19 cellular contexts compared by ENCODE assay signal in the genomic region with DNA sequence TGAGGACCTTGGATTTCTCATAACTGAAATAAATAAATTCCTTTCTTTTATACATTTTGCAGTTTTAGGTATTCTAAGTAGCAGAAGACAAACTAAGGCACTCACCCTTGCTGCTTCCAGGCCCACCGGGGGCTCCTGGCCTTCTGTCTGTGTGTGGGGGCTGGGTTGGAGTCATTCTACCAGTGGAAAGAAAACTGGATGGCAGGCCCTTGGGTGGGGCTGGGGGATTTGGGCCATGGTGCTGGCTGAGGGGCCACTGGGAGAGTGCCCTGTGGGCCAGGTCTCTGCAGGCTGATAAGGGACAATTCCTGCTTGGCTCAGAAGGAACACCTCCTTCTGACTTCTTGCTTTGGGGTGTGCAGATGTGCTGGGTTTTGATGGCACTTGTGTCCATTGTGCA. TPM values are rescaled to one million over a fixed set of nuclear protein-coding genes. Genes with fewer than 3 reads are reported as not detected.
A peak's percentile ranks its signal among the peaks of the same experiment; 100 is the strongest.
DNase-seq lines count a peak whose midpoint lies in the region; ATAC-seq and TF ChIP-seq lines count a peak whose summit lies in the region.
"Had no signal": no experiment of that assay in that cellular context is flagged by ENCODE, and none has a peak within 500 bp of the region (broad histone marks: within the 10 kb centered on the region; RNA-seq: fewer than 3 reads in every experiment).

No MANE protein-coding gene starts in this region.

- H3T11ph ChIP-seq in H9 (ENCODE audit: low read length), result no peak overlapping the region

- H3K4me1 ChIP-seq in H9 (ENCODE audit: insufficient read depth, low read length) (no peaks in the 10 kb centered on the region), testis (no peaks in the 10 kb centered on the region), hepatocyte (ENCODE audit: insufficient read depth) (peaks cover 6% of the 10 kb centered on the region), stomach (no peaks in the 10 kb centered on the region)
- H3K4me1 ChIP-seq: BLaER1 had no signal

- ATAC-seq in HG02763 (IDR thresholded peaks at IDR 0.05; ENCODE audit: unreplicated experiment), result no peak
- ATAC-seq: CD8-positive, alpha-beta T cell had no signal

- H3K27ac Mint-ChIP-seq in H9, result no peak overlapping the region
- H3K27ac Mint-ChIP-seq: CD8-positive, alpha-beta T cell had no signal

- H2BK120ac ChIP-seq in H9 (ENCODE audit: low read depth, low read length, poor library complexity, severe bottlenecking), result no peak overlapping the region

- H2BK12ac ChIP-seq in H9 (ENCODE audit: insufficient read length, low read depth, low read length), result no peak overlapping the region

- no peak overlapping the region for H3K23ac ChIP-seq in H9 (ENCODE audit: insufficient read length, low read depth, low read length)

- H3K27me3 Mint-ChIP-seq in H9 (ENCODE audit: low read depth), result peaks cover 7% of the 10 kb centered on the region

- no peaks in the 10 kb centered on the region for H3K9me2 ChIP-seq in hepatocyte (replicated peaks; ENCODE audit: insufficient read depth)

- H3K4ac ChIP-seq in H9 (ENCODE audit: low read depth, low read length), result no peak overlapping the region

- WGBS in H9 (ENCODE audit: extremely low coverage, insufficient read length, low lambda C conversion rate), result no CpG with 5 or more reads among the region's 1 CpG
- 64 to 84% methylated on average over 1 of the region's 1 CpG for WGBS in testis, 2 donors
- 100% methylated on average over 1 of the region's 1 CpG for WGBS in hepatocyte (ENCODE audit: low lambda C conversion rate, missing lambda C conversion rate)
- WGBS in stomach, 5 donors, result 56 to 89% (median 80%) methylated on average over 1 of the region's 1 CpG

- no peak overlapping the region for H2AK5ac ChIP-seq in H9 (ENCODE audit: insufficient read length, low read length)

- H4K8ac ChIP-seq in H9 (replicated peaks; ENCODE audit: insufficient read length, low read depth, low read length), result no peak overlapping the region

- H3K4me1 Mint-ChIP-seq in H9, result 0 out of 4 replicates have a peak, but pooled peaks cover 0 to 3% of the 10 kb centered on the region in 2 experiments

- H3K36me3 Mint-ChIP-seq in H9 (ENCODE audit: insufficient read depth in 1 of 3, low read depth in 3 of 3), result no peaks in the 10 kb centered on the region
- H3K36me3 Mint-ChIP-seq: CD8-positive, alpha-beta T cell had no signal

- intact Hi-C loops in testis (cut with DNase I; ENCODE audit: low total_unique reads) (no loop called here), stomach (cut with DNase I; ENCODE audit: low total_unique reads) (no loop called here)

- H2AFZ ChIP-seq in H9 (ENCODE audit: low read length) (no peak overlapping the region), hepatocyte (no peak overlapping the region)

- H3K79me2 ChIP-seq in H9 (ENCODE audit: insufficient read depth, low read length) (no peaks in the 10 kb centered on the region), hepatocyte (no peaks in the 10 kb centered on the region)

- no peak overlapping the region for H3K4me3 Mint-ChIP-seq in H9
- H3K4me3 Mint-ChIP-seq: CD8-positive, alpha-beta T cell had no signal

- H3K27ac ChIP-seq in H9 (ENCODE audit: insufficient read length, low read depth, low read length) (no peak overlapping the region), testis (no peak overlapping the region), hepatocyte (no peak overlapping the region), stomach (no peak overlapping the region)
- H3K27ac ChIP-seq: BLaER1 had no signal

- H2BK5ac ChIP-seq in H9 (ENCODE audit: insufficient read length, low read length), result no peak overlapping the region

- H3K4me3 ChIP-seq in testis (no peak overlapping the region), hepatocyte (no peak overlapping the region), stomach (no peak overlapping the region)
- H3K4me3 ChIP-seq: BLaER1 had no signal

- DNase-seq in activated effector memory CD4-positive, alpha-beta T cell treated with anti-CD3 and anti-CD28 coated beads, Interleukin-2, amount 50 U/mL, for 16 hours, result peak; percentile 41
- DNase-seq in activated effector memory CD4-positive, alpha-beta T cell treated with Interleukin-2 at 50 U/mL for 16 hours, result no peak
- peak; percentile 8 for DNase-seq in H9
- DNase-seq in islet precursor cell, result peak; percentile 34
- DNase-seq in testis, result peak; percentile 3
- DNase-seq in hepatocyte (ENCODE audit: low spot score), result no peak
- DNase-seq in stomach, result no peak
- DNase-seq: 8988T; Calu3; CD8-positive, alpha-beta T cell; DMS79 treated with DMSO at 0.1 percent for 48 hours; GF-D8; GOT3; H7 had no signal

- no peaks in the 10 kb centered on the region for H3K36me3 ChIP-seq in testis (ENCODE audit: low read depth, missing control alignments)
- no peaks in the 10 kb centered on the region for H3K36me3 ChIP-seq in hepatocyte (replicated peaks; ENCODE audit: insufficient read depth, low read depth)
- H3K36me3 ChIP-seq in stomach, result no peaks in the 10 kb centered on the region
- H3K36me3 ChIP-seq: BLaER1 had no signal

- H2BK15ac ChIP-seq in H9 (ENCODE audit: low read depth, low read length), result no peak overlapping the region

- TF ChIP-seq CTCF in H9 (conservative IDR thresholded peaks at IDR 0.05) (no peak), testis (IDR thresholded peaks at IDR 0.05) (no peak), hepatocyte (IDR thresholded peaks at IDR 0.05; ENCODE audit: poor library complexity) (no peak), stomach (IDR thresholded peaks at IDR 0.05) (no peak)

- H3K9ac ChIP-seq in H9 (ENCODE audit: extremely low read depth, insufficient read length, low read length), result no peak overlapping the region
- H3K9ac ChIP-seq: BLaER1 had no signal

- TF ChIP-seq POLR2A in testis (IDR thresholded peaks at IDR 0.05) (no peak), stomach (IDR thresholded peaks at IDR 0.05) (no peak)

- H3K4me2 ChIP-seq in H9 (ENCODE audit: insufficient read depth, insufficient read length, low read length), result no peak overlapping the region
- H3K4me2 ChIP-seq in hepatocyte, result no peak overlapping the region
- H3K4me2 ChIP-seq: BLaER1 had no signal

- no peak for TF ChIP-seq EP300 in stomach (IDR thresholded peaks at IDR 0.05)

- no peaks in the 10 kb centered on the region for H3K27me3 ChIP-seq in H9 (ENCODE audit: insufficient read depth, low read length)
- H3K27me3 ChIP-seq in testis, result no peaks in the 10 kb centered on the region
- H3K27me3 ChIP-seq in hepatocyte, result no peaks in the 10 kb centered on the region
- peaks cover 0 to 25% (median 0%) of the 10 kb centered on the region in 3 donors for H3K27me3 ChIP-seq in stomach
- H3K27me3 ChIP-seq: BLaER1 had no signal

- no peaks in the 10 kb centered on the region for H3K79me1 ChIP-seq in H9 (ENCODE audit: insufficient read depth, low read depth, low read length, poor library complexity, severe bottlenecking)

- no peak overlapping the region for H3K14ac ChIP-seq in H9 (ENCODE audit: insufficient read depth, low read length)

- H2BK20ac ChIP-seq in H9 (ENCODE audit: low read depth, low read length, poor library complexity, severe bottlenecking), result no peak overlapping the region

- peaks cover 3 to 6% of the 10 kb centered on the region in 2 experiments; a peak in 3 of 5 replicates for H3K9me3 Mint-ChIP-seq in H9
- H3K9me3 Mint-ChIP-seq: CD8-positive, alpha-beta T cell had no signal

- no peak overlapping the region for H3K18ac ChIP-seq in H9 (ENCODE audit: insufficient read length, low read depth, low read length)

- H4K20me1 ChIP-seq in H9 (ENCODE audit: control insufficient read depth, insufficient read depth, insufficient read length) (no peaks in the 10 kb centered on the region), hepatocyte (ENCODE audit: insufficient read depth, poor library complexity, severe bottlenecking) (no peaks in the 10 kb centered on the region)
- H4K20me1 ChIP-seq: BLaER1 had no signal

- H4K91ac ChIP-seq in H9 (ENCODE audit: insufficient read length, low read depth, low read length), result no peak overlapping the region

- no peak overlapping the region for H3K56ac ChIP-seq in H9 (ENCODE audit: insufficient read length, low read depth, low read length)

- no peaks in the 10 kb centered on the region for H3K9me3 ChIP-seq in H9 (ENCODE audit: control insufficient read depth, low read depth, low read length)
- no peaks in the 10 kb centered on the region for H3K9me3 ChIP-seq in testis
- H3K9me3 ChIP-seq in hepatocyte (ENCODE audit: low read depth), result no peaks in the 10 kb centered on the region
- H3K9me3 ChIP-seq in stomach, result peaks cover 0 to 10% (median 7%) of the 10 kb centered on the region in 4 donors
- H3K9me3 ChIP-seq: BLaER1 had no signal

- H3K23me2 ChIP-seq in H9 (ENCODE audit: insufficient read length, low read depth, low read length, poor library complexity, severe bottlenecking), result no peaks in the 10 kb centered on the region

- H4K5ac ChIP-seq in H9 (ENCODE audit: insufficient read length, low read depth, low read length), result no peak overlapping the region

RNA-seq across cellular contexts. Expression of a gene that starts 54.0 kb away (rescaled TPM):
- not detected in 2 replicates for total RNA-seq in H9 (2021)
- total RNA-seq in testis, result 1 to 10 TPM; 2.0 to 4.9 TPM
- 3.8 TPM for polyA plus RNA-seq in testis (ENCODE audit: insufficient read depth, low read depth, low replicate concordance)
- total RNA-seq in hepatocyte, result 11.6 and 19.7 TPM in 2 replicates
- 22.3 and 31.1 TPM in 2 replicates for polyA plus RNA-seq in hepatocyte
- total RNA-seq in stomach, result 10 to 100 TPM in 4 of 5 donors, not detected in 1; 12.7 to 30.9 (median 21.2) TPM
- 1 to 10 TPM; 1.6 to 6.7 (median 5.8) TPM for polyA plus RNA-seq in stomach
- total RNA-seq: A673, Calu3, HT-29 had no signal
- polyA plus RNA-seq: AG04450 had no signal

Comparison
In these comparisons a context has a peak if more than half of its experiments do, and no peak if none do; other contexts are left out.
1. DNase-seq: peak in activated effector memory CD4-positive, alpha-beta T cell treated with anti-CD3 and anti-CD28 coated beads, Interleukin-2, amount 50 U/mL, for 16 hours (single experiment), H9 (single experiment), islet precursor cell (single experiment) and testis (single experiment); none in activated effector memory CD4-positive, alpha-beta T cell treated with Interleukin-2 at 50 U/mL for 16 hours (single experiment), hepatocyte (single experiment) and stomach (single experiment).